ENCODE assay signal across 7 cellular contexts in the genomic region with DNA sequence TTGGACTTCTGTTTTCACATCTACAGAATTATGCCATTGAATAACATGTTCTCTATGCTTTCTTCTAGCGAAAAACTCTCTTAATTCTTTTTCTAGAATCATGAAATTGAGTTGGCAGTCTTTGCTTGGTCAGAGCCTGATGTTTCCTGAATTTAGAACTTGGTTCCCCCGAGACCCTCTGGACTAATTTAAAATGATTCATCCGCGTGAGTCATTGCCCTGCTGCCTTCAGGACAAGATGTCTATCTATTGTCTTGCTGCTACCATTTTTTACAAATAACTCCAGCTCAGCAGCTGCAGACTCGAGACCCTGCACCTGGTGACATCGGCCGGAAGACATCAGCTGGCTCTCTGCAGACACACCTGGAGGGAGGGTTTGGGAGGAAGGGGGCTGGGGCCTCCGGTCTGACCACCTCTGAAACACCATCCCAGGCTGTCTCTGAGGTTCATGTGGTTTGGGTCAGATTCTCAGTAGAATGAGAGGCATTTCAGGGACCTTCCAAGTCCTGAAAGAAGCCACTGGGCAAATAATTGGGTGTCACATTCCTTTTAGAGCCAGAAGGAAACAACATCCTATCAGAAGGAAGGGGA. TPM values are rescaled to one million over a fixed set of nuclear protein-coding genes. Genes with fewer than 3 reads are reported as not detected.
DNase-seq lines count a peak whose midpoint lies in the region; ATAC-seq and TF ChIP-seq lines count a peak whose summit lies in the region.

No MANE protein-coding gene starts in this region.

- H3K79me2 ChIP-seq in PC-9 (ENCODE audit: low read depth), result no peaks in the 10 kb centered on the region

- H3K36me3 Mint-ChIP-seq in stimulated activated naive B cell treated with anti-CD40 and anti-IgM and Interleukin-4, amounts not matched to agents 10 μg/mL and 1 μg/mL and 100 μg/mL, for 72 hours, result no peaks in the 10 kb centered on the region

- peak overlapping the region; percentile 51 to 57 for H3K4me3 Mint-ChIP-seq in stimulated activated naive B cell treated with anti-CD40 and anti-IgM and Interleukin-4, amounts not matched to agents 10 μg/mL and 1 μg/mL and 100 μg/mL, for 72 hours

- H2AFZ ChIP-seq in PC-9, result no peak overlapping the region

- no peaks in the 10 kb centered on the region for H3K27me3 Mint-ChIP-seq in stimulated activated naive B cell treated with anti-CD40 and anti-IgM and Interleukin-4, amounts not matched to agents 10 μg/mL and 1 μg/mL and 100 μg/mL, for 72 hours

- CTCF ChIA-PET in PC-9 (lab: Charles Lee), result no interaction called here

- H4K20me1 ChIP-seq in PC-9 (ENCODE audit: insufficient read depth), result no peaks in the 10 kb centered on the region

- peak overlapping the region; percentile 93 for H3K27ac Mint-ChIP-seq in stimulated activated naive B cell treated with anti-CD40 and anti-IgM and Interleukin-4, amounts not matched to agents 10 μg/mL and 1 μg/mL and 100 μg/mL, for 72 hours

- TF ChIP-seq CTCF in PC-9 (conservative IDR thresholded peaks at IDR 0.05) (no peak), heart right ventricle (IDR thresholded peaks at IDR 0.05) (no peak)

- H3K4me1 ChIP-seq in PC-9 (replicated peaks; ENCODE audit: insufficient read depth) (peaks cover 66% of the 10 kb centered on the region), heart right ventricle (peaks cover 12 to 88% (median 71%) of the 10 kb centered on the region in 9 donors)

- 45 to 50% methylated on average over 8 of the region's 8 CpGs for WGBS in heart right ventricle, 2 donors

- H3K9me3 ChIP-seq in PC-9 (ENCODE audit: insufficient read depth, low read depth), result no peaks in the 10 kb centered on the region
- H3K9me3 ChIP-seq in heart right ventricle, result no peaks in the 10 kb centered on the region

- DNase-seq in PC-9 (peak; percentile 79 to 83), heart right ventricle (peak; percentile 24 to 74), NCI-H1694 treated with DMSO at 0.1 percent for 48 hours (lab: John Stamatoyannopoulos, UW) (no peak)
- DNase-seq in activated naive CD4-positive, alpha-beta T cell treated with Interleukin-2 at 50 U/mL for 16 hours, result peak; percentile 58
- DNase-seq in stimulated activated naive B cell treated with anti-CD40 and anti-IgM and Interleukin-4, amounts not matched to agents 10 μg/mL and 1 μg/mL and 100 μg/mL, for 72 hours, result peak; percentile 31

- POLR2A ChIA-PET in PC-9 (lab: Charles Lee; ENCODE audit: unreplicated experiment), result interaction anchor here (0.6 to 1.5 kb wide), 4 partner anchors 44 to 526 kb away, joined by 3 to 10 read pairs (median 6); no protein-coding TSS in a partner anchor

- H3K9me3 Mint-ChIP-seq in stimulated activated naive B cell treated with anti-CD40 and anti-IgM and Interleukin-4, amounts not matched to agents 10 μg/mL and 1 μg/mL and 100 μg/mL, for 72 hours, result no peaks in the 10 kb centered on the region

- H3K4me2 ChIP-seq in PC-9, result peak overlapping the region; percentile 73

- intact Hi-C loops in PC-9 (cut with micrococcal nuclease; ENCODE audit: unreplicated experiment), result loop anchor here (1.0 to 5.0 kb wide), 2 partner anchors 21 to 536 kb away; a partner anchor contains a TSS
- intact Hi-C loops in heart right ventricle (cut with DNase I), result loop anchor here in 4 of 10 donors (2.0 to 10.0 kb wide), 6 partner anchors 21 to 706 kb away; a partner anchor contains a TSS

- H3K9me2 ChIP-seq in PC-9 (ENCODE audit: insufficient read depth), result no peaks in the 10 kb centered on the region

- no peaks in the 10 kb centered on the region for H3K27me3 ChIP-seq in PC-9 (ENCODE audit: insufficient read depth, low read depth)
- H3K27me3 ChIP-seq in heart right ventricle, result no peaks in the 10 kb centered on the region

- H3K4me1 Mint-ChIP-seq in stimulated activated naive B cell treated with anti-CD40 and anti-IgM and Interleukin-4, amounts not matched to agents 10 μg/mL and 1 μg/mL and 100 μg/mL, for 72 hours, result peaks cover 51 to 72% of the 10 kb centered on the region in 2 donors

- BruUV-seq in PC-9 (replicated peaks; lab: Mats Ljungman, UMichigan), result no TSS peak

- H3K36me3 ChIP-seq in PC-9 (ENCODE audit: low read depth), result no peaks in the 10 kb centered on the region
- no peaks in the 10 kb centered on the region for H3K36me3 ChIP-seq in heart right ventricle

- ATAC-seq in GM19043 (IDR thresholded peaks at IDR 0.05; ENCODE audit: low read depth, unreplicated experiment), result peak; percentile 40
- ATAC-seq in HG03066 (IDR thresholded peaks at IDR 0.05; ENCODE audit: low read depth, unreplicated experiment), result peak; percentile 43
- peak in 7 of 8 donors; percentile 9 to 64 (median 27) for ATAC-seq in heart right ventricle
- peak; percentile 33 to 49 for ATAC-seq in stimulated activated naive B cell treated with anti-CD40 and anti-IgM and Interleukin-4, amounts not matched to agents 10 μg/mL and 1 μg/mL and 100 μg/mL, for 72 hours (replicated peaks)

- peak overlapping the region; percentile 25; the same call in 1 of the 2 replicates for H3K4me3 ChIP-seq in PC-9
- H3K4me3 ChIP-seq in heart right ventricle, result peak overlapping the region in 6 of 10 donors; percentile 1 to 25 (median 8)

- H3K27ac ChIP-seq in PC-9 (peak overlapping the region; percentile 96), heart right ventricle (peak overlapping the region; percentile 51 to 95 (median 89))

- peaks cover 64% of the 10 kb centered on the region for H3F3A ChIP-seq in PC-9 (ENCODE audit: insufficient read depth, low read depth)

RNA-seq across cellular contexts. Expression of a gene that starts 20.9 kb away (rescaled TPM):
- total RNA-seq in PC-9 (2021), result 27.7 and 41.9 TPM in 2 replicates
- 10 to 100 TPM; 40.4 to 90.5 (median 56.6) TPM for total RNA-seq in heart right ventricle
- polyA plus RNA-seq in heart right ventricle, result 10 to 100 TPM; 22.1 to 34.1 TPM
